1 cellular context compared by ENCODE assay signal in genomic region chr1:157961805-157962762, GRCh38.
A peak's percentile ranks its signal among the peaks of the same experiment; 100 is the strongest.
TF ChIP-seq lines count a peak whose summit lies in the region.

No MANE protein-coding gene starts in this region.

TF ChIP-seq in K562, 482 proteins besides CTCF, POLR2A, EP300 and RAD21 (continued from another document):
- no peak for TF ChIP-seq ZBTB40 (IDR thresholded peaks at IDR 0.05)
- TF ChIP-seq ZBTB40 (CRISPR knock-in tag; IDR thresholded peaks at IDR 0.05): no peak
- TF ChIP-seq FOXA1 (IDR thresholded peaks at IDR 0.05; ENCODE audit: borderline replicate concordance): no peak
- no peak for TF ChIP-seq ZNF431 (CRISPR knock-in tag; IDR thresholded peaks at IDR 0.05)
- no peak for TF ChIP-seq TAF9B (IDR thresholded peaks at IDR 0.05; ENCODE audit: partially characterized antibody)
- TF ChIP-seq ZNF57 (CRISPR knock-in tag; IDR thresholded peaks at IDR 0.05): no peak
- no peak for TF ChIP-seq THAP12 (CRISPR knock-in tag; IDR thresholded peaks at IDR 0.05)
- TF ChIP-seq MEIS2 (IDR thresholded peaks at IDR 0.05; ENCODE audit: partially characterized antibody): peak; percentile 35
